ENCODE assay signal across 1 cellular context in the genomic region with DNA sequence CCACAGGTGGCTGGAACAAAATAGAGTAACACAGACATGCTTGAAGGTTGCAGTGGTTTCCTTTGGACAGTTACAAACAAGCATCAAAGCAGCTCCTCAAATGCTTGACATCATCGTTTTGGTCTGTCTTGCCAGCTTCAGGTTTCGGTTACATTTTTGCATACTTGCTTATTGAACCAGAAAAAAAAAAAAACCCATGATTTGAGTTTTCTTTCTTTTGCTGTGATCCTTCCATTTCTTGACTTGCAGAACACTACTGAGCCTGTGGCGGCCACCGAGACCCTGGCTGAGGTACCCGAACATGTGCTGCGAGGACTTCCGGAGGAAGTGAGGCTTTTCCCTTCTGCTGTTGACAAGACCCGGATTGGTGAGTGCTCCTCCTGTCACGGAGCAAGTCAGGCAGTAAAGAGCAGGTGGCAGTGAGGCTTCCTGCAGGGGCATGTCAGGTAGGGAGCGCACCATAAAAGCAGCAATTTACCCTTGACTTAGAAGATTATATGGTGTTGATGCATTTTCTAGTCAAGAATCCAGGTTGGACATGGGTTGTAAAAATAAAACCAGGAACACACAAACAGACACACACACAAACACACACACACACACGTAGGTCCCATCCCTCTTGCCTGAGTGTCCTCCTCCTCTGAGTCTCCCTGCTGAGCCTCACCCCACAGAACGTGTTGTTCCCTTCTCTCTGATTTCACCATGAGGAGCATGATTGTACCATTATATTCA.
A peak's percentile ranks its signal among the peaks of the same experiment; 100 is the strongest.
TF ChIP-seq lines count a peak whose summit lies in the region.

No MANE protein-coding gene starts in this region.

TF ChIP-seq in GM12878, 131 proteins besides CTCF, POLR2A, EP300 and RAD21 (continued from another document and continues in another):
- TF ChIP-seq SMARCA5 (IDR thresholded peaks at IDR 0.05) (peak; percentile 68; the same call in 1 of the 2 replicates), LARP7 (IDR thresholded peaks at IDR 0.05) (0 out of 2 replicates have a peak, but pooled peaks have one; percentile 63), RBBP5 (conservative IDR thresholded peaks at IDR 0.05) (no peak), STAT1 (conservative IDR thresholded peaks at IDR 0.05) (no peak), SMC3 (IDR thresholded peaks at IDR 0.05; ENCODE audit: borderline replicate concordance, low read length) (peak; percentile 21; the same call in 1 of the 2 replicates), ETV6 (conservative IDR thresholded peaks at IDR 0.05 in 1 of 2, IDR thresholded peaks at IDR 0.05 in 1 of 2; ENCODE audit: borderline replicate concordance in 1 of 2, low read depth in 1 of 2) (peak in 1 of 2 experiments; percentile 84; a peak in 2 of 4 replicates), GATAD2B (conservative IDR thresholded peaks at IDR 0.05; ENCODE audit: low read depth) (no peak), CBX5 (IDR thresholded peaks at IDR 0.05; ENCODE audit: low read depth) (0 out of 2 replicates have a peak, but pooled peaks have one; percentile 50), SREBF1 (IDR thresholded peaks at IDR 0.05; ENCODE audit: low read length) (0 out of 2 replicates have a peak, but pooled peaks have one; percentile 15), NR2F1 (conservative IDR thresholded peaks at IDR 0.05) (no peak), NFIC (IDR thresholded peaks at IDR 0.05; ENCODE audit: low read depth, low read length) (peak; percentile 89), CREM (IDR thresholded peaks at IDR 0.05; ENCODE audit: low read depth) (peak; percentile 70), HDAC2 (IDR thresholded peaks at IDR 0.05) (no peak), TCF7 (IDR thresholded peaks at IDR 0.05; ENCODE audit: borderline replicate concordance) (peak; percentile 87; the same call in 1 of the 2 replicates), RAD51 (IDR thresholded peaks at IDR 0.05) (peak; percentile 73), SMAD5 (IDR thresholded peaks at IDR 0.05; ENCODE audit: low read depth) (0 out of 2 replicates have a peak, but pooled peaks have one; percentile 35), NRF1 (conservative IDR thresholded peaks at IDR 0.05; ENCODE audit: low read depth, low read length) (no peak), ATF7 (IDR thresholded peaks at IDR 0.05; ENCODE audit: low read depth) (peak; percentile 95), KAT2A (conservative IDR thresholded peaks at IDR 0.05; ENCODE audit: control insufficient read depth, low read depth, low read length) (no peak), BACH1 (IDR thresholded peaks at IDR 0.05; ENCODE audit: borderline replicate concordance) (no peak; the same call in 1 of the 2 replicates), ZNF217 (IDR thresholded peaks at IDR 0.05) (no peak), MTA3 (IDR thresholded peaks at IDR 0.05; ENCODE audit: borderline replicate concordance, low read length) (peak; percentile 81; the same call in 1 of the 2 replicates), HCFC1 (IDR thresholded peaks at IDR 0.05; ENCODE audit: low read length) (peak; percentile 47; the same call in 1 of the 2 replicates), POU2F2 (IDR thresholded peaks at IDR 0.05; ENCODE audit: borderline replicate concordance, low read depth, low read length) (peak; percentile 91), SIN3A (IDR thresholded peaks at IDR 0.05; ENCODE audit: low read depth, low read length) (peak; percentile 79), JUNB (IDR thresholded peaks at IDR 0.05) (peak; percentile 73), POLR2AphosphoS5 (IDR thresholded peaks at IDR 0.05; ENCODE audit: low read length) (peak; percentile 92), NR2C1 (IDR thresholded peaks at IDR 0.05) (no peak), TBL1XR1 (IDR thresholded peaks at IDR 0.05; ENCODE audit: low read depth, low read length) (peak; percentile 68; the same call in 1 of the 2 replicates), RELA (IDR thresholded peaks at IDR 0.05; ENCODE audit: borderline replicate concordance, partially characterized antibody) (peak; percentile 10), ZNF622 (IDR thresholded peaks at IDR 0.05) (no peak)
- TF ChIP-seq, protein P1, sequence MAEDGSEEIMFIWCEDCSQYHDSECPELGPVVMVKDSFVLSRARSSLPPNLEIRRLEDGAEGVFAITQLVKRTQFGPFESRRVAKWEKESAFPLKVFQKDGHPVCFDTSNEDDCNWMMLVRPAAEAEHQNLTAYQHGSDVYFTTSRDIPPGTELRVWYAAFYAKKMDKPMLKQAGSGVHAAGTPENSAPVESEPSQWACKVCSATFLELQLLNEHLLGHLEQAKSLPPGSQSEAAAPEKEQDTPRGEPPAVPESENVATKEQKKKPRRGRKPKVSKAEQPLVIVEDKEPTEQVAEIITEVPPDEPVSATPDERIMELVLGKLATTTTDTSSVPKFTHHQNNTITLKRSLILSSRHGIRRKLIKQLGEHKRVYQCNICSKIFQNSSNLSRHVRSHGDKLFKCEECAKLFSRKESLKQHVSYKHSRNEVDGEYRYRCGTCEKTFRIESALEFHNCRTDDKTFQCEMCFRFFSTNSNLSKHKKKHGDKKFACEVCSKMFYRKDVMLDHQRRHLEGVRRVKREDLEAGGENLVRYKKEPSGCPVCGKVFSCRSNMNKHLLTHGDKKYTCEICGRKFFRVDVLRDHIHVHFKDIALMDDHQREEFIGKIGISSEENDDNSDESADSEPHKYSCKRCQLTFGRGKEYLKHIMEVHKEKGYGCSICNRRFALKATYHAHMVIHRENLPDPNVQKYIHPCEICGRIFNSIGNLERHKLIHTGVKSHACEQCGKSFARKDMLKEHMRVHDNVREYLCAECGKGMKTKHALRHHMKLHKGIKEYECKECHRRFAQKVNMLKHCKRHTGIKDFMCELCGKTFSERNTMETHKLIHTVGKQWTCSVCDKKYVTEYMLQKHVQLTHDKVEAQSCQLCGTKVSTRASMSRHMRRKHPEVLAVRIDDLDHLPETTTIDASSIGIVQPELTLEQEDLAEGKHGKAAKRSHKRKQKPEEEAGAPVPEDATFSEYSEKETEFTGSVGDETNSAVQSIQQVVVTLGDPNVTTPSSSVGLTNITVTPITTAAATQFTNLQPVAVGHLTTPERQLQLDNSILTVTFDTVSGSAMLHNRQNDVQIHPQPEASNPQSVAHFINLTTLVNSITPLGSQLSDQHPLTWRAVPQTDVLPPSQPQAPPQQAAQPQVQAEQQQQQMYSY (CRISPR knock-in tag; IDR thresholded peaks at IDR 0.05) = no peak
- TF ChIP-seq, protein P2, sequence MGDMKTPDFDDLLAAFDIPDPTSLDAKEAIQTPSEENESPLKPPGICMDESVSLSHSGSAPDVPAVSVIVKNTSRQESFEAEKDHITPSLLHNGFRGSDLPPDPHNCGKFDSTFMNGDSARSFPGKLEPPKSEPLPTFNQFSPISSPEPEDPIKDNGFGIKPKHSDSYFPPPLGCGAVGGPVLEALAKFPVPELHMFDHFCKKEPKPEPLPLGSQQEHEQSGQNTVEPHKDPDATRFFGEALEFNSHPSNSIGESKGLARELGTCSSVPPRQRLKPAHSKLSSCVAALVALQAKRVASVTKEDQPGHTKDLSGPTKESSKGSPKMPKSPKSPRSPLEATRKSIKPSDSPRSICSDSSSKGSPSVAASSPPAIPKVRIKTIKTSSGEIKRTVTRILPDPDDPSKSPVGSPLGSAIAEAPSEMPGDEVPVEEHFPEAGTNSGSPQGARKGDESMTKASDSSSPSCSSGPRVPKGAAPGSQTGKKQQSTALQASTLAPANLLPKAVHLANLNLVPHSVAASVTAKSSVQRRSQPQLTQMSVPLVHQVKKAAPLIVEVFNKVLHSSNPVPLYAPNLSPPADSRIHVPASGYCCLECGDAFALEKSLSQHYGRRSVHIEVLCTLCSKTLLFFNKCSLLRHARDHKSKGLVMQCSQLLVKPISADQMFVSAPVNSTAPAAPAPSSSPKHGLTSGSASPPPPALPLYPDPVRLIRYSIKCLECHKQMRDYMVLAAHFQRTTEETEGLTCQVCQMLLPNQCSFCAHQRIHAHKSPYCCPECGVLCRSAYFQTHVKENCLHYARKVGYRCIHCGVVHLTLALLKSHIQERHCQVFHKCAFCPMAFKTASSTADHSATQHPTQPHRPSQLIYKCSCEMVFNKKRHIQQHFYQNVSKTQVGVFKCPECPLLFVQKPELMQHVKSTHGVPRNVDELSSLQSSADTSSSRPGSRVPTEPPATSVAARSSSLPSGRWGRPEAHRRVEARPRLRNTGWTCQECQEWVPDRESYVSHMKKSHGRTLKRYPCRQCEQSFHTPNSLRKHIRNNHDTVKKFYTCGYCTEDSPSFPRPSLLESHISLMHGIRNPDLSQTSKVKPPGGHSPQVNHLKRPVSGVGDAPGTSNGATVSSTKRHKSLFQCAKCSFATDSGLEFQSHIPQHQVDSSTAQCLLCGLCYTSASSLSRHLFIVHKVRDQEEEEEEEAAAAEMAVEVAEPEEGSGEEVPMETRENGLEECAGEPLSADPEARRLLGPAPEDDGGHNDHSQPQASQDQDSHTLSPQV (IDR thresholded peaks at IDR 0.05) = no peak
- TF ChIP-seq, protein P3, sequence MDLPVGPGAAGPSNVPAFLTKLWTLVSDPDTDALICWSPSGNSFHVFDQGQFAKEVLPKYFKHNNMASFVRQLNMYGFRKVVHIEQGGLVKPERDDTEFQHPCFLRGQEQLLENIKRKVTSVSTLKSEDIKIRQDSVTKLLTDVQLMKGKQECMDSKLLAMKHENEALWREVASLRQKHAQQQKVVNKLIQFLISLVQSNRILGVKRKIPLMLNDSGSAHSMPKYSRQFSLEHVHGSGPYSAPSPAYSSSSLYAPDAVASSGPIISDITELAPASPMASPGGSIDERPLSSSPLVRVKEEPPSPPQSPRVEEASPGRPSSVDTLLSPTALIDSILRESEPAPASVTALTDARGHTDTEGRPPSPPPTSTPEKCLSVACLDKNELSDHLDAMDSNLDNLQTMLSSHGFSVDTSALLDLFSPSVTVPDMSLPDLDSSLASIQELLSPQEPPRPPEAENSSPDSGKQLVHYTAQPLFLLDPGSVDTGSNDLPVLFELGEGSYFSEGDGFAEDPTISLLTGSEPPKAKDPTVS (IDR thresholded peaks at IDR 0.05; ENCODE audit: low read depth, low read length) = no peak
- TF ChIP-seq, protein P4, sequence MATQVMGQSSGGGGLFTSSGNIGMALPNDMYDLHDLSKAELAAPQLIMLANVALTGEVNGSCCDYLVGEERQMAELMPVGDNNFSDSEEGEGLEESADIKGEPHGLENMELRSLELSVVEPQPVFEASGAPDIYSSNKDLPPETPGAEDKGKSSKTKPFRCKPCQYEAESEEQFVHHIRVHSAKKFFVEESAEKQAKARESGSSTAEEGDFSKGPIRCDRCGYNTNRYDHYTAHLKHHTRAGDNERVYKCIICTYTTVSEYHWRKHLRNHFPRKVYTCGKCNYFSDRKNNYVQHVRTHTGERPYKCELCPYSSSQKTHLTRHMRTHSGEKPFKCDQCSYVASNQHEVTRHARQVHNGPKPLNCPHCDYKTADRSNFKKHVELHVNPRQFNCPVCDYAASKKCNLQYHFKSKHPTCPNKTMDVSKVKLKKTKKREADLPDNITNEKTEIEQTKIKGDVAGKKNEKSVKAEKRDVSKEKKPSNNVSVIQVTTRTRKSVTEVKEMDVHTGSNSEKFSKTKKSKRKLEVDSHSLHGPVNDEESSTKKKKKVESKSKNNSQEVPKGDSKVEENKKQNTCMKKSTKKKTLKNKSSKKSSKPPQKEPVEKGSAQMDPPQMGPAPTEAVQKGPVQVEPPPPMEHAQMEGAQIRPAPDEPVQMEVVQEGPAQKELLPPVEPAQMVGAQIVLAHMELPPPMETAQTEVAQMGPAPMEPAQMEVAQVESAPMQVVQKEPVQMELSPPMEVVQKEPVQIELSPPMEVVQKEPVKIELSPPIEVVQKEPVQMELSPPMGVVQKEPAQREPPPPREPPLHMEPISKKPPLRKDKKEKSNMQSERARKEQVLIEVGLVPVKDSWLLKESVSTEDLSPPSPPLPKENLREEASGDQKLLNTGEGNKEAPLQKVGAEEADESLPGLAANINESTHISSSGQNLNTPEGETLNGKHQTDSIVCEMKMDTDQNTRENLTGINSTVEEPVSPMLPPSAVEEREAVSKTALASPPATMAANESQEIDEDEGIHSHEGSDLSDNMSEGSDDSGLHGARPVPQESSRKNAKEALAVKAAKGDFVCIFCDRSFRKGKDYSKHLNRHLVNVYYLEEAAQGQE (IDR thresholded peaks at IDR 0.05; ENCODE audit: low read depth, low read length) = no peak
- TF ChIP-seq, protein P5, sequence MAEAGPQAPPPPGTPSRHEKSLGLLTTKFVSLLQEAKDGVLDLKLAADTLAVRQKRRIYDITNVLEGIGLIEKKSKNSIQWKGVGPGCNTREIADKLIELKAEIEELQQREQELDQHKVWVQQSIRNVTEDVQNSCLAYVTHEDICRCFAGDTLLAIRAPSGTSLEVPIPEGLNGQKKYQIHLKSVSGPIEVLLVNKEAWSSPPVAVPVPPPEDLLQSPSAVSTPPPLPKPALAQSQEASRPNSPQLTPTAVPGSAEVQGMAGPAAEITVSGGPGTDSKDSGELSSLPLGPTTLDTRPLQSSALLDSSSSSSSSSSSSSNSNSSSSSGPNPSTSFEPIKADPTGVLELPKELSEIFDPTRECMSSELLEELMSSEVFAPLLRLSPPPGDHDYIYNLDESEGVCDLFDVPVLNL (IDR thresholded peaks at IDR 0.05; ENCODE audit: low read depth, low read length) = no peak
- TF ChIP-seq, protein P6, sequence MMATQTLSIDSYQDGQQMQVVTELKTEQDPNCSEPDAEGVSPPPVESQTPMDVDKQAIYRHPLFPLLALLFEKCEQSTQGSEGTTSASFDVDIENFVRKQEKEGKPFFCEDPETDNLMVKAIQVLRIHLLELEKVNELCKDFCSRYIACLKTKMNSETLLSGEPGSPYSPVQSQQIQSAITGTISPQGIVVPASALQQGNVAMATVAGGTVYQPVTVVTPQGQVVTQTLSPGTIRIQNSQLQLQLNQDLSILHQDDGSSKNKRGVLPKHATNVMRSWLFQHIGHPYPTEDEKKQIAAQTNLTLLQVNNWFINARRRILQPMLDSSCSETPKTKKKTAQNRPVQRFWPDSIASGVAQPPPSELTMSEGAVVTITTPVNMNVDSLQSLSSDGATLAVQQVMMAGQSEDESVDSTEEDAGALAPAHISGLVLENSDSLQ (IDR thresholded peaks at IDR 0.05) = peak; percentile 85
- TF ChIP-seq, protein P7, sequence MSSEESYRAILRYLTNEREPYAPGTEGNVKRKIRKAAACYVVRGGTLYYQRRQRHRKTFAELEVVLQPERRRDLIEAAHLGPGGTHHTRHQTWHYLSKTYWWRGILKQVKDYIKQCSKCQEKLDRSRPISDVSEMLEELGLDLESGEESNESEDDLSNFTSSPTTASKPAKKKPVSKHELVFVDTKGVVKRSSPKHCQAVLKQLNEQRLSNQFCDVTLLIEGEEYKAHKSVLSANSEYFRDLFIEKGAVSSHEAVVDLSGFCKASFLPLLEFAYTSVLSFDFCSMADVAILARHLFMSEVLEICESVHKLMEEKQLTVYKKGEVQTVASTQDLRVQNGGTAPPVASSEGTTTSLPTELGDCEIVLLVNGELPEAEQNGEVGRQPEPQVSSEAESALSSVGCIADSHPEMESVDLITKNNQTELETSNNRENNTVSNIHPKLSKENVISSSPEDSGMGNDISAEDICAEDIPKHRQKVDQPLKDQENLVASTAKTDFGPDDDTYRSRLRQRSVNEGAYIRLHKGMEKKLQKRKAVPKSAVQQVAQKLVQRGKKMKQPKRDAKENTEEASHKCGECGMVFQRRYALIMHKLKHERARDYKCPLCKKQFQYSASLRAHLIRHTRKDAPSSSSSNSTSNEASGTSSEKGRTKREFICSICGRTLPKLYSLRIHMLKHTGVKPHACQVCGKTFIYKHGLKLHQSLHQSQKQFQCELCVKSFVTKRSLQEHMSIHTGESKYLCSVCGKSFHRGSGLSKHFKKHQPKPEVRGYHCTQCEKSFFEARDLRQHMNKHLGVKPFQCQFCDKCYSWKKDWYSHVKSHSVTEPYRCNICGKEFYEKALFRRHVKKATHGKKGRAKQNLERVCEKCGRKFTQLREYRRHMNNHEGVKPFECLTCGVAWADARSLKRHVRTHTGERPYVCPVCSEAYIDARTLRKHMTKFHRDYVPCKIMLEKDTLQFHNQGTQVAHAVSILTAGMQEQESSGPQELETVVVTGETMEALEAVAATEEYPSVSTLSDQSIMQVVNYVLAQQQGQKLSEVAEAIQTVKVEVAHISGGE (CRISPR knock-in tag; IDR thresholded peaks at IDR 0.05) = no peak; the same call in none of the 2 replicates
